ENCODE assay signal across 14 cellular contexts in genomic region chr2:106191511-106192016, GRCh38. TPM values are rescaled to one million over a fixed set of nuclear protein-coding genes. Genes with fewer than 3 reads are reported as not detected.
A peak's percentile ranks its signal among the peaks of the same experiment; 100 is the strongest.
DNase-seq lines count a peak whose midpoint lies in the region; ATAC-seq, FAIRE-seq and TF ChIP-seq lines count a peak whose summit lies in the region.
"Had no signal": no experiment of that assay in that cellular context is flagged by ENCODE, and none has a peak within 500 bp of the region (broad histone marks: within the 10 kb centered on the region; RNA-seq: fewer than 3 reads in every experiment).

No MANE protein-coding gene starts in this region.

- H3K9me3 ChIP-seq in breast epithelium (no peaks in the 10 kb centered on the region), SJSA1 (replicated peaks) (no peaks in the 10 kb centered on the region)
- H3K9me3 ChIP-seq: psoas muscle had no signal

- H3K4me3 ChIP-seq in breast epithelium: no peak overlapping the region
- no peak overlapping the region for H3K4me3 ChIP-seq in SJSA1
- peak overlapping the region; percentile 5 for H3K4me3 ChIP-seq in epithelial cell of proximal tubule (ENCODE audit: low read depth, low read length)
- H3K4me3 ChIP-seq: psoas muscle had no signal

- H3K36me3 ChIP-seq in breast epithelium (no peaks in the 10 kb centered on the region), SJSA1 (peaks cover 8% of the 10 kb centered on the region)

- CTCF ChIA-PET in MCF 10A (lab: Yijun Ruan, JAX): no interaction called here

- H3K36me3 Mint-ChIP-seq in MCF 10A (ENCODE audit: insufficient read depth, unreplicated experiment): no peaks in the 10 kb centered on the region
- H3K36me3 Mint-ChIP-seq: mesothelial cell of epicardium had no signal

- DNase-seq in MCF 10A (ENCODE audit: unreplicated experiment): no peak
- no peak for DNase-seq in breast epithelium (ENCODE audit: low spot score in 2 of 2)
- no peak for DNase-seq in SJSA1 (ENCODE audit: low read depth in 1 of 2, low spot score in 2 of 2)
- no peak for DNase-seq in epithelial cell of proximal tubule (ENCODE audit: low read depth)
- no peak for DNase-seq in stimulated activated naive CD8-positive, alpha-beta T cell treated with anti-CD3 and anti-CD28 coated beads, Interleukin-15, amount 100 ng/mL, for 72 hours
- no peak for DNase-seq in GM12892 (ENCODE audit: insufficient read length)
- no peak for DNase-seq in GF-D8 (lab: John Stamatoyannopoulos, UW)
- DNase-seq in mesenteric fat pad (ENCODE audit: low spot score): no peak
- DNase-seq: activated B cell treated with CpG ODN at 0.5 μM for 24 hours, EL, foreskin keratinocyte, NCI-H2171 treated with DMSO at 0.1 percent for 48 hours, psoas muscle had no signal

- BruUV-seq in MCF 10A (replicated peaks; lab: Mats Ljungman, UMichigan): no TSS peak

- H3K4me3 Mint-ChIP-seq in MCF 10A (ENCODE audit: unreplicated experiment): no peak overlapping the region
- peak overlapping the region; percentile 2 to 10 for H3K4me3 Mint-ChIP-seq in stimulated activated naive CD8-positive, alpha-beta T cell treated with anti-CD3 and anti-CD28 coated beads, Interleukin-15, amount 100 ng/mL, for 72 hours

- ATAC-seq in stimulated activated naive CD8-positive, alpha-beta T cell treated with anti-CD3 and anti-CD28 coated beads, Interleukin-15, amount 100 ng/mL, for 72 hours: no peak
- ATAC-seq: foreskin keratinocyte, psoas muscle had no signal

- FAIRE-seq in GM12892 (lab: Jason Lieb, UNC): no peak

- H3K27ac ChIP-seq in breast epithelium: no peak overlapping the region
- peak overlapping the region; percentile 65; the same call in 1 of the 2 replicates for H3K27ac ChIP-seq in SJSA1
- H3K27ac ChIP-seq: foreskin keratinocyte, psoas muscle had no signal

- POLR2A ChIA-PET in MCF 10A (lab: Yijun Ruan, JAX): no interaction called here

- peak overlapping the region; percentile 9 for H3K27ac Mint-ChIP-seq in MCF 10A (ENCODE audit: low read depth, unreplicated experiment)
- no peak overlapping the region for H3K27ac Mint-ChIP-seq in stimulated activated naive CD8-positive, alpha-beta T cell treated with anti-CD3 and anti-CD28 coated beads, Interleukin-15, amount 100 ng/mL, for 72 hours
- H3K27ac Mint-ChIP-seq: activated B cell treated with CpG ODN at 0.5 μM for 24 hours had no signal

- intact Hi-C loops in MCF 10A (cut with micrococcal nuclease): loop anchor here (5.0 kb wide), 1 partner anchor 84 kb away; no protein-coding TSS in a partner anchor
- intact Hi-C loops in breast epithelium (cut with DNase I; ENCODE audit: low total_unique reads): no loop called here

- no peak for TF ChIP-seq CTCF in MCF 10A (IDR thresholded peaks at IDR 0.05; ENCODE audit: unreplicated experiment)
- TF ChIP-seq CTCF in breast epithelium (IDR thresholded peaks at IDR 0.05): no peak
- TF ChIP-seq CTCF in epithelial cell of proximal tubule (conservative IDR thresholded peaks at IDR 0.05; ENCODE audit: low read depth, low read length): no peak

- H3K27me3 ChIP-seq in breast epithelium (no peaks in the 10 kb centered on the region), SJSA1 (replicated peaks) (no peaks in the 10 kb centered on the region)
- H3K27me3 ChIP-seq: foreskin keratinocyte had no signal

- H3K9me3 Mint-ChIP-seq in MCF 10A (ENCODE audit: unreplicated experiment): no peaks in the 10 kb centered on the region
- no peaks in the 10 kb centered on the region for H3K9me3 Mint-ChIP-seq in stimulated activated naive CD8-positive, alpha-beta T cell treated with anti-CD3 and anti-CD28 coated beads, Interleukin-15, amount 100 ng/mL, for 72 hours
- H3K9me3 Mint-ChIP-seq: activated B cell treated with CpG ODN at 0.5 μM for 24 hours, mesothelial cell of epicardium had no signal

- peaks cover 37% of the 10 kb centered on the region for H3K4me1 Mint-ChIP-seq in MCF 10A (ENCODE audit: insufficient read depth, unreplicated experiment)
- peaks cover 71% of the 10 kb centered on the region for H3K4me1 Mint-ChIP-seq in stimulated activated naive CD8-positive, alpha-beta T cell treated with anti-CD3 and anti-CD28 coated beads, Interleukin-15, amount 100 ng/mL, for 72 hours

- H3K4me1 ChIP-seq in breast epithelium (peaks cover 0 to 7% of the 10 kb centered on the region in 2 donors), SJSA1 (replicated peaks) (peaks cover 33% of the 10 kb centered on the region)

- TF ChIP-seq POLR2A in breast epithelium (IDR thresholded peaks at IDR 0.05) (no peak), GM12892 (IDR thresholded peaks at IDR 0.05; ENCODE audit: low read depth, low read length) (no peak)

- no peaks in the 10 kb centered on the region for H3K27me3 Mint-ChIP-seq in MCF 10A (ENCODE audit: insufficient read depth, unreplicated experiment)
- no peaks in the 10 kb centered on the region for H3K27me3 Mint-ChIP-seq in stimulated activated naive CD8-positive, alpha-beta T cell treated with anti-CD3 and anti-CD28 coated beads, Interleukin-15, amount 100 ng/mL, for 72 hours
- H3K27me3 Mint-ChIP-seq: activated B cell treated with CpG ODN at 0.5 μM for 24 hours had no signal

RNA-seq across cellular contexts. Expression of gene UXS1, which starts 2.5 kb away (rescaled TPM):
- total RNA-seq in MCF 10A (2022) (31.2 and 37.6 TPM in 2 replicates), breast epithelium (10 to 100 TPM; 17.9 to 38.1 (median 30.5) TPM), epithelial cell of proximal tubule (79.7 and 128 TPM in 2 replicates), mesenteric fat pad (23.1 TPM)
- total RNA-seq in SJSA1 (2014; rRNA removed; shearing (Covaris generic)): 36.8 and 60.6 TPM in 2 replicates
- polyA plus RNA-seq in GM12892 (2012; ENCODE audit: missing spikeins): 20.8 TPM
